33 cellular contexts compared by ENCODE assay signal in genomic region chr6:122676688-122677087, GRCh38.
"Had no signal": no experiment of that assay in that cellular context is flagged by ENCODE, and none has a peak within 500 bp of the region (broad histone marks: within the 10 kb centered on the region; RNA-seq: fewer than 3 reads in every experiment).

No MANE protein-coding gene starts in this region.

- H3K9me3 ChIP-seq: adrenal gland, body of pancreas, breast epithelium had no signal

- H3K27ac ChIP-seq: adrenal gland, body of pancreas, brain microvascular endothelial cell, breast epithelium, WERI-Rb-1 had no signal

- ATAC-seq: activated CD4-positive, alpha-beta T cell treated with anti-CD3 and anti-CD28 coated beads for 36 hours; activated CD4-positive, CD25-positive, alpha-beta regulatory T cell treated with anti-CD3 and anti-CD28 coated beads, Interleukin-2, amount 50 U/mL, for 24 hours; activated CD8-positive, alpha-beta memory T cell treated with anti-CD3 and anti-CD28 coated beads, Interleukin-2, amount 10 ng/mL, durations not matched to agents 7 days and 5 days; activated CD8-positive, alpha-beta T cell treated with anti-CD3 and anti-CD28 coated beads, Interleukin-2, amount 10 ng/mL, durations not matched to agents 7 days and 5 days; activated naive CD4-positive, alpha-beta T cell treated with anti-CD3 and anti-CD28 coated beads, Interleukin-2, amount 50 U/mL, for 72 hours; activated T-helper 17 cell treated with anti-CD3 and anti-CD28 coated beads, Interleukin-2, amount 50 U/mL, for 72 hours; body of pancreas; WTC11 had no signal

- H3K36me3 ChIP-seq: adrenal gland, brain microvascular endothelial cell, breast epithelium had no signal

- H3K4me1 ChIP-seq: adrenal gland, body of pancreas, breast epithelium had no signal

- DNase-seq: activated CD4-positive, alpha-beta memory T cell treated with anti-CD3 and anti-CD28 coated beads, Interleukin-2, amount 10 ng/mL, durations not matched to agents 7 days and 5 days; activated CD4-positive, alpha-beta T cell treated with anti-CD3 and anti-CD28 coated beads for 1 hour; activated CD4-positive, alpha-beta T cell treated with anti-CD3 and anti-CD28 coated beads for 36 hours; activated CD4-positive, alpha-beta T cell treated with anti-CD3 and anti-CD28 coated beads for 48 hours; activated CD4-positive, alpha-beta T cell treated with anti-CD3 and anti-CD28 coated beads, Interleukin-2, amount 10 ng/mL, durations not matched to agents 7 days and 5 days; activated CD4-positive, alpha-beta T cell treated with anti-CD3 and anti-CD28 coated beads, Interleukin-2, amount 50 U/mL, for 48 hours; activated CD4-positive, CD25-positive, alpha-beta regulatory T cell; activated CD8-positive, alpha-beta memory T cell treated with anti-CD3 and anti-CD28 coated beads for 24 hours; activated CD8-positive, alpha-beta memory T cell treated with anti-CD3 and anti-CD28 coated beads, Interleukin-2, amount 10 ng/mL, durations not matched to agents 7 days and 5 days; activated CD8-positive, alpha-beta memory T cell treated with anti-CD3 and anti-CD28 coated beads, Interleukin-2, amount 50 U/mL, for 48 hours; activated CD8-positive, alpha-beta T cell treated with anti-CD3 and anti-CD28 coated beads, Interleukin-2, amount 10 ng/mL, durations not matched to agents 7 days and 5 days; activated effector memory CD4-positive, alpha-beta T cell treated with anti-CD3 and anti-CD28 coated beads, Interleukin-2, amount 50 U/mL, for 16 hours; activated gamma-delta T cell treated with Interleukin-2 at 50 U/mL for 16 hours; activated naive CD4-positive, alpha-beta T cell; activated naive CD4-positive, alpha-beta T cell treated with anti-CD3 and anti-CD28 coated beads for 36 hours; activated naive CD4-positive, alpha-beta T cell treated with anti-CD3 and anti-CD28 coated beads, Interleukin-2, amount 50 U/mL, for 16 hours; activated naive CD8-positive, alpha-beta T cell treated with anti-CD3 and anti-CD28 coated beads for 36 hours; activated T-cell treated with anti-CD3 and anti-CD28 coated beads, Interleukin-2, amount 50 U/mL, for 24 hours; activated T-cell treated with anti-CD3 and anti-CD28 coated beads, Interleukin-2, amount 50 U/mL, for 48 hours; adrenal gland; amniotic stem cell; aorta; body of pancreas; brain microvascular endothelial cell; central memory CD4-positive, alpha-beta T cell; T-helper 2 cell; T-helper 9 cell; WERI-Rb-1 had no signal

- H3K4me3 ChIP-seq: adrenal gland, body of pancreas, breast epithelium had no signal

- H3K27me3 ChIP-seq: adrenal gland, body of pancreas, brain microvascular endothelial cell, breast epithelium had no signal
